In genomic region chr2:119545076-119545475, GRCh38 we compare ENCODE assay signal across 11 cellular contexts. TPM values are rescaled to one million over a fixed set of nuclear protein-coding genes. Genes with fewer than 3 reads are reported as not detected.
A peak's percentile ranks its signal among the peaks of the same experiment; 100 is the strongest.
DNase-seq lines count a peak whose midpoint lies in the region; ATAC-seq, FAIRE-seq and TF ChIP-seq lines count a peak whose summit lies in the region.
"Had no signal": no experiment of that assay in that cellular context is flagged by ENCODE, and none has a peak within 500 bp of the region (broad histone marks: within the 10 kb centered on the region; RNA-seq: fewer than 3 reads in every experiment).

No MANE protein-coding gene starts in this region.

- DNase-seq in Caki2 (ENCODE audit: low read depth) (peak; percentile 78), activated B cell treated with CpG ODN at 0.5 μM for 24 hours (no peak), progenitor cell of endocrine pancreas (ENCODE audit: low spot score, unreplicated experiment) (no peak), NCI-H146 treated with DMSO at 0.1 percent for 48 hours (lab: John Stamatoyannopoulos, UW; ENCODE audit: unreplicated experiment) (no peak), H54 (ENCODE audit: insufficient read length, low spot score) (no peak), Karpas-422 (no peak)
- DNase-seq: GDM1, NCI-H748 treated with DMSO at 0.1 percent for 48 hours had no signal

- H3K27ac ChIP-seq in iPS-20b (ENCODE audit: low read length): no peak overlapping the region
- H3K27ac ChIP-seq in Karpas-422 (ENCODE audit: low read length): no peak overlapping the region

- H3K4me2 ChIP-seq in Karpas-422 (ENCODE audit: low read depth, low read length, poor library complexity, severe bottlenecking): no peak overlapping the region

- H3K9ac ChIP-seq in iPS-20b (ENCODE audit: low read depth, low read length) (peak overlapping the region; percentile 77; the same call in 1 of the 2 replicates), Karpas-422 (ENCODE audit: low read length) (no peak overlapping the region)

- no peaks in the 10 kb centered on the region for H3K79me2 ChIP-seq in Karpas-422 (ENCODE audit: low read length)

- no peak for FAIRE-seq in H54 (lab: Jason Lieb, UNC)
- FAIRE-seq: GM19239 had no signal

- intact Hi-C loops in activated B cell treated with CpG ODN at 0.5 μM for 24 hours (cut with micrococcal nuclease): no loop called here

- TF ChIP-seq POLR2A in H54 (IDR thresholded peaks at IDR 0.05; ENCODE audit: low read depth, low read length): no peak

- no peak overlapping the region for H2AFZ ChIP-seq in Karpas-422 (ENCODE audit: low read length)

- H3K4me1 ChIP-seq in iPS-20b (ENCODE audit: insufficient read depth, low read length) (no peaks in the 10 kb centered on the region), Karpas-422 (ENCODE audit: low read length) (no peaks in the 10 kb centered on the region)

- H3K27me3 Mint-ChIP-seq in activated B cell treated with CpG ODN at 0.5 μM for 24 hours: peaks cover 39% of the 10 kb centered on the region
- peaks cover 2% of the 10 kb centered on the region for H3K27me3 Mint-ChIP-seq in progenitor cell of endocrine pancreas

- no peaks in the 10 kb centered on the region for H3K9me3 ChIP-seq in iPS-20b (ENCODE audit: insufficient read depth, low read depth, low read length)
- H3K9me3 ChIP-seq in Karpas-422 (ENCODE audit: low read length): no peaks in the 10 kb centered on the region

- H3K36me3 ChIP-seq in iPS-20b (ENCODE audit: insufficient read depth, low read depth, low read length) (no peaks in the 10 kb centered on the region), Karpas-422 (ENCODE audit: insufficient read depth, low read length) (no peaks in the 10 kb centered on the region)

- H3K27me3 ChIP-seq in iPS-20b (ENCODE audit: insufficient read depth, low read length) (peaks cover 25% of the 10 kb centered on the region), Karpas-422 (ENCODE audit: low read length) (no peaks in the 10 kb centered on the region)

- H3K4me1 Mint-ChIP-seq in activated B cell treated with CpG ODN at 0.5 μM for 24 hours (peaks cover 9% of the 10 kb centered on the region), progenitor cell of endocrine pancreas (ENCODE audit: low read depth) (peaks cover 34% of the 10 kb centered on the region)

- H3K27ac Mint-ChIP-seq in activated B cell treated with CpG ODN at 0.5 μM for 24 hours: no peak overlapping the region
- H3K27ac Mint-ChIP-seq in progenitor cell of endocrine pancreas: peak overlapping the region; percentile 98

- ATAC-seq in activated B cell treated with CpG ODN at 0.5 μM for 24 hours (ENCODE audit: low read depth) (no peak), HG02588 (IDR thresholded peaks at IDR 0.05; ENCODE audit: unreplicated experiment) (no peak)

- in situ Hi-C loops in Caki2 (cut with HindIII; ENCODE audit: low pct_unique_long_range_greater_than_20kb, low sequenced_read_pairs): no loop called here

- no peaks in the 10 kb centered on the region for H3K9me2 ChIP-seq in Karpas-422 (replicated peaks; ENCODE audit: insufficient read depth, low read length)

- H3K36me3 Mint-ChIP-seq in activated B cell treated with CpG ODN at 0.5 μM for 24 hours (ENCODE audit: low read depth) (no peaks in the 10 kb centered on the region), progenitor cell of endocrine pancreas (ENCODE audit: insufficient read depth) (peaks cover 13% of the 10 kb centered on the region)

- H3K4me3 ChIP-seq in iPS-20b (ENCODE audit: low read length) (peak overlapping the region; percentile 74), Karpas-422 (ENCODE audit: low read length) (no peak overlapping the region)

- H3K9me3 Mint-ChIP-seq in activated B cell treated with CpG ODN at 0.5 μM for 24 hours (no peaks in the 10 kb centered on the region), progenitor cell of endocrine pancreas (ENCODE audit: low read depth) (peaks cover under 1% of the 10 kb centered on the region)

- TF ChIP-seq CTCF in activated B cell treated with CpG ODN at 0.5 μM for 24 hours (IDR thresholded peaks at IDR 0.05) (no peak), progenitor cell of endocrine pancreas (IDR thresholded peaks at IDR 0.05; ENCODE audit: unreplicated experiment) (no peak)

- POLR2A ChIA-PET in activated B cell treated with CpG ODN at 0.5 μM for 24 hours (lab: Charles Lee): no interaction called here

- CTCF ChIA-PET in activated B cell treated with CpG ODN at 0.5 μM for 24 hours (lab: Charles Lee): no interaction called here

- no peaks in the 10 kb centered on the region for H4K20me1 ChIP-seq in Karpas-422 (ENCODE audit: insufficient read depth, low read depth, low read length)

- H3K4me3 Mint-ChIP-seq in activated B cell treated with CpG ODN at 0.5 μM for 24 hours: peak overlapping the region; percentile 24
- H3K4me3 Mint-ChIP-seq in progenitor cell of endocrine pancreas (ENCODE audit: low read depth): peak overlapping the region; percentile 77

RNA-seq across cellular contexts. Expression of gene CFAP221, which starts 0.8 kb away (rescaled TPM):
- total RNA-seq in Caki2 (2014; rRNA removed; shearing (Covaris generic); ENCODE audit: low replicate concordance): 1.6 and 2.4 TPM in 2 replicates
- total RNA-seq in activated B cell treated with CpG ODN at 0.5 μM for 24 hours (not detected in 2 replicates), progenitor cell of endocrine pancreas (33.0 and 37.4 TPM in 2 replicates)
- total RNA-seq in Karpas-422 (2014; rRNA removed; shearing (Covaris generic); ENCODE audit: low replicate concordance): 0.72 TPM in 1 of 2 replicates, not detected in the other

RNA-seq across cellular contexts. Expression of gene SCTR, which starts 20.8 kb away (rescaled TPM):
- total RNA-seq in Caki2 (2014; rRNA removed; shearing (Covaris generic); ENCODE audit: low replicate concordance): not detected in 2 replicates
- total RNA-seq in activated B cell treated with CpG ODN at 0.5 μM for 24 hours (not detected in 2 replicates), progenitor cell of endocrine pancreas (33.1 and 34.9 TPM in 2 replicates)
- not detected in 2 replicates for total RNA-seq in Karpas-422 (2014; rRNA removed; shearing (Covaris generic); ENCODE audit: low replicate concordance)

Comparison
In these comparisons a context has a peak if more than half of its experiments do, and no peak if none do; other contexts are left out.
1. RNA of gene SCTR, which starts 20.8 kb away (total RNA-seq): 33.1 to 34.9 TPM in progenitor cell of endocrine pancreas; not detected in Caki2, not detected in activated B cell treated with CpG ODN at 0.5 μM for 24 hours and not detected in Karpas-422; every median in the first group is over 10 times any median in the second.